In the genomic region with DNA sequence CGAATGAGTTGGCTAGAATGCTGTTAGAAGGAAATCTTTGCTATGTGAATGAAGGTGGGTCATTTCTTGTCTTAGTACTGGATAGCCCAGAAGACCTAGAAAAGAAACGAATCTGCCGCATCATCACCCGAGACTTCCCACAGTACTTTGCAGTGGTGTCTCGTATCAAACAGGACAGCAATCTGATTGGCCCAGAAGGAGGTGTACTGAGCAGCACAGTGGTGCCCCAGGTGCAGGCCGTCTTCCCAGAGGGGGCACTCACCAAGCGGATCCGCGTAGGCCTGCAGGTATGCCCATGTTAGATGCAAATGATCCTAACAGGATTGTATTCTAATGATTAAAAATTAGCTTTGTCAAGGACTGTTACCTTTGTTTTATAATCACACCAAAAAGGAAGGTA, we compare ENCODE assay signal across 25 cellular contexts.
"Had no signal": no experiment of that assay in that cellular context is flagged by ENCODE, and none has a peak within 500 bp of the region (broad histone marks: within the 10 kb centered on the region; RNA-seq: fewer than 3 reads in every experiment).

No MANE protein-coding gene starts in this region.

- FAIRE-seq: K562 had no signal

- H3K4me3 ChIP-seq: K562 had no signal

- H3K27ac Mint-ChIP-seq: IgD-negative memory B cell had no signal

- DNase-seq: Kasumi-1, MM.1S, NCI-H1048, NCI-H1105, NCI-H1417, NCI-H1436 treated with DMSO at 0.1 percent for 48 hours, NCI-H1694, NCI-H187 treated with DMSO at 0.1 percent for 48 hours, NCI-H2029 treated with DMSO at 0.1 percent for 48 hours, NCI-H2107, NCI-H226, NCI-H446, NCI-H510A, NCI-H524 treated with DMSO at 0.1 percent for 48 hours, NCI-H69, NCI-H774, PC-3, SHP77, SK-N-SH, SW 1271 had no signal

- H3K4me3 Mint-ChIP-seq: IgD-negative memory B cell had no signal

- ATAC-seq: K562, Panc1 had no signal

- H3K27ac ChIP-seq: KMS-11, RWPE1 had no signal

- H3K9me3 ChIP-seq: SK-N-SH had no signal

- H3K4me2 ChIP-seq: KMS-11, SK-N-SH had no signal

- H3K9ac ChIP-seq: KMS-11, SK-N-SH had no signal

- H3K4me1 Mint-ChIP-seq: IgD-negative memory B cell had no signal

- H3K9me3 Mint-ChIP-seq: IgD-negative memory B cell had no signal

- H3K9me2 ChIP-seq: SK-N-SH had no signal
